Comparison of ENCODE assay signal across 28 cellular contexts in the genomic region with DNA sequence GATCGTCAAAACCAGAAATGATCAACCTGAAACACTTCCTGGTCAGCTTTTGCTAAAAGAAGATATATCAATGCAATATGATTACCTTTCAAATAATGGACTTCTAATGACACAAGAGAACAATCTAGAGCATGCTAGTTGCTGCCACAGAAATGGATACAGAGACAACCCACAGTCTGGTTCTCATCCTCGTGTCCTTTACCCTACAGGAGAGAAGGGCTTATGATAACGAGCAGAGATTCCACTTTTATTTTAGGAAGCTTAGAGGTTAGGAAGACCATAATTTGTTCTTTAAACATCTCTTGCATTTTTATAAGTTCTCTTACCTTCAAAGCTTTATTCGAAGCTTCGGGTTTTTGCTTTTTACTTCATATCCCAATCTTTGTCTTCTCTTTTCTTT. TPM values are rescaled to one million over a fixed set of nuclear protein-coding genes. Genes with fewer than 3 reads are reported as not detected.
DNase-seq lines count a peak whose midpoint lies in the region; ATAC-seq and TF ChIP-seq lines count a peak whose summit lies in the region.
"Had no signal": no experiment of that assay in that cellular context is flagged by ENCODE, and none has a peak within 500 bp of the region (broad histone marks: within the 10 kb centered on the region; RNA-seq: fewer than 3 reads in every experiment).

No MANE protein-coding gene starts in this region.

- intact Hi-C loops in left cardiac atrium (cut with DNase I) = no loop called here
- intact Hi-C loops in natural killer cell (cut with micrococcal nuclease) = no loop called here

- H3K9me3 ChIP-seq in right atrium auricular region = no peaks in the 10 kb centered on the region
- no peaks in the 10 kb centered on the region for H3K9me3 ChIP-seq in Karpas-422 (ENCODE audit: low read length)
- H3K9me3 ChIP-seq: breast epithelium, colonic mucosa, spleen, thoracic aorta had no signal

- peaks cover 54% of the 10 kb centered on the region for H3K36me3 Mint-ChIP-seq in activated CD8-positive, alpha-beta T cell treated with anti-CD3 and anti-CD28 coated beads, Interleukin-2, amount 10 ng/mL, durations not matched to agents 7 days and 5 days (ENCODE audit: low read depth)
- no peaks in the 10 kb centered on the region for H3K36me3 Mint-ChIP-seq in natural killer cell
- H3K36me3 Mint-ChIP-seq: CD14-positive monocyte; stimulated activated effector memory CD8-positive, alpha-beta T cell treated with anti-CD3 and anti-CD28 coated beads, Interleukin-12 subunit alpha, Interleukin-12 subunit beta, amount 100 ng/mL, for 72 hours had no signal

- H3K9me2 ChIP-seq in Karpas-422 (replicated peaks; ENCODE audit: insufficient read depth, low read length) = no peaks in the 10 kb centered on the region

- TF ChIP-seq CTCF in right atrium auricular region (IDR thresholded peaks at IDR 0.05) (no peak), natural killer cell (IDR thresholded peaks at IDR 0.05) (no peak)

- DNase-seq in right atrium auricular region (ENCODE audit: low spot score) = no peak
- no peak for DNase-seq in left cardiac atrium
- DNase-seq in activated CD8-positive, alpha-beta T cell treated with anti-CD3 and anti-CD28 coated beads, Interleukin-2, amount 10 ng/mL, durations not matched to agents 7 days and 5 days = no peak
- DNase-seq in natural killer cell = no peak
- no peak for DNase-seq in Karpas-422
- DNase-seq: activated CD4-positive, alpha-beta T cell treated with anti-CD3 and anti-CD28 coated beads, Interleukin-2, amount 50 U/mL, for 48 hours; activated naive CD4-positive, alpha-beta T cell treated with Interleukin-2 at 50 U/mL for 16 hours; activated T-cell treated with anti-CD3 and anti-CD28 coated beads, Interleukin-2, amount 50 U/mL, for 24 hours; amygdala; colonic mucosa; effector memory CD8-positive, alpha-beta T cell; mammary epithelial cell; NCI-H1105; NCI-H2029; NCI-H226; retina; spleen; stimulated activated CD4-positive, alpha-beta T cell treated with anti-CD3 and anti-CD28 coated beads, Interleukin-2, amount 100 ng/mL, for 48 hours had no signal

- peaks cover 19% of the 10 kb centered on the region for H3K9me3 Mint-ChIP-seq in activated CD8-positive, alpha-beta T cell treated with anti-CD3 and anti-CD28 coated beads, Interleukin-2, amount 10 ng/mL, durations not matched to agents 7 days and 5 days (ENCODE audit: insufficient read depth)
- H3K9me3 Mint-ChIP-seq in natural killer cell = no peaks in the 10 kb centered on the region
- H3K9me3 Mint-ChIP-seq: activated T-cell treated with anti-CD3 and anti-CD28 coated beads, Interleukin-2, amount 50 U/mL, for 24 hours; effector memory CD8-positive, alpha-beta T cell; stimulated activated effector memory CD8-positive, alpha-beta T cell treated with anti-CD3 and anti-CD28 coated beads, Interleukin-12 subunit alpha, Interleukin-12 subunit beta, amount 100 ng/mL, for 72 hours had no signal

- POLR2A ChIA-PET in activated CD8-positive, alpha-beta T cell treated with anti-CD3 and anti-CD28 coated beads, Interleukin-2, amount 10 ng/mL, durations not matched to agents 7 days and 5 days (lab: Charles Lee) = interaction anchor here (0.6 to 2.2 kb wide), 2 partner anchors 14 to 394 kb away, joined by 3 to 10 read pairs; no protein-coding TSS in a partner anchor

- no peaks in the 10 kb centered on the region for H3K36me3 ChIP-seq in right atrium auricular region
- no peaks in the 10 kb centered on the region for H3K36me3 ChIP-seq in urinary bladder (ENCODE audit: insufficient read depth)
- H3K36me3 ChIP-seq in Karpas-422 (ENCODE audit: insufficient read depth, low read length) = no peaks in the 10 kb centered on the region
- H3K36me3 ChIP-seq: breast epithelium, colonic mucosa, spleen, thoracic aorta had no signal

- peaks cover 0 to 53% of the 10 kb centered on the region in 2 donors for H3K4me1 ChIP-seq in right atrium auricular region
- H3K4me1 ChIP-seq in urinary bladder (ENCODE audit: insufficient read depth) = peaks cover 1% of the 10 kb centered on the region
- no peaks in the 10 kb centered on the region for H3K4me1 ChIP-seq in Karpas-422 (ENCODE audit: low read length)
- H3K4me1 ChIP-seq: breast epithelium had no signal

- no peak overlapping the region for H3K9ac ChIP-seq in Karpas-422 (ENCODE audit: low read length)

- H3K27me3 Mint-ChIP-seq in activated CD8-positive, alpha-beta T cell treated with anti-CD3 and anti-CD28 coated beads, Interleukin-2, amount 10 ng/mL, durations not matched to agents 7 days and 5 days (ENCODE audit: low read depth) = no peaks in the 10 kb centered on the region
- no peaks in the 10 kb centered on the region for H3K27me3 Mint-ChIP-seq in natural killer cell (ENCODE audit: low read depth in 2 of 2)
- H3K27me3 Mint-ChIP-seq: activated T-cell treated with anti-CD3 and anti-CD28 coated beads, Interleukin-2, amount 50 U/mL, for 24 hours; effector memory CD8-positive, alpha-beta T cell; IgD-negative memory B cell had no signal

- H3K4me2 ChIP-seq in Karpas-422 (ENCODE audit: low read depth, low read length, poor library complexity, severe bottlenecking) = no peak overlapping the region

- H3K79me2 ChIP-seq in Karpas-422 (ENCODE audit: low read length) = no peaks in the 10 kb centered on the region

- CTCF ChIA-PET in activated CD8-positive, alpha-beta T cell treated with anti-CD3 and anti-CD28 coated beads, Interleukin-2, amount 10 ng/mL, durations not matched to agents 7 days and 5 days (lab: Charles Lee) = interaction anchor here (1.2 to 10.1 kb wide), 5 partner anchors 10 to 181 kb away, joined by 5 to 181 read pairs (median 25); no protein-coding TSS in a partner anchor

- H3K27ac Mint-ChIP-seq in activated CD8-positive, alpha-beta T cell treated with anti-CD3 and anti-CD28 coated beads, Interleukin-2, amount 10 ng/mL, durations not matched to agents 7 days and 5 days = peak overlapping the region; percentile 75
- H3K27ac Mint-ChIP-seq in natural killer cell = peak overlapping the region; percentile 31 to 58
- H3K27ac Mint-ChIP-seq: activated T-cell treated with anti-CD3 and anti-CD28 coated beads, Interleukin-2, amount 50 U/mL, for 24 hours; effector memory CD8-positive, alpha-beta T cell; IgD-negative memory B cell; stimulated activated effector memory CD8-positive, alpha-beta T cell treated with anti-CD3 and anti-CD28 coated beads, Interleukin-12 subunit alpha, Interleukin-12 subunit beta, amount 100 ng/mL, for 72 hours had no signal

- H3K27me3 ChIP-seq in right atrium auricular region (no peaks in the 10 kb centered on the region), Karpas-422 (ENCODE audit: low read length) (no peaks in the 10 kb centered on the region)
- H3K27me3 ChIP-seq: breast epithelium, colonic mucosa, spleen had no signal

- ATAC-seq in left cardiac atrium (no peak), natural killer cell (no peak), GM21619 (IDR thresholded peaks at IDR 0.05; ENCODE audit: unreplicated experiment) (no peak)
- no peak for ATAC-seq in activated CD8-positive, alpha-beta T cell treated with anti-CD3 and anti-CD28 coated beads, Interleukin-2, amount 10 ng/mL, durations not matched to agents 7 days and 5 days
- ATAC-seq: effector memory CD8-positive, alpha-beta T cell; esophagus mucosa; stimulated activated effector memory CD8-positive, alpha-beta T cell treated with anti-CD3 and anti-CD28 coated beads, Interleukin-12 subunit alpha, Interleukin-12 subunit beta, amount 100 ng/mL, for 72 hours had no signal

- H3K27ac ChIP-seq in right atrium auricular region (peak overlapping the region; percentile 47 to 79), urinary bladder (ENCODE audit: low read depth) (peak overlapping the region; percentile 29), Karpas-422 (ENCODE audit: low read length) (no peak overlapping the region)
- H3K27ac ChIP-seq: breast epithelium, SK-N-MC, VCaP had no signal

- H3K4me1 Mint-ChIP-seq in activated CD8-positive, alpha-beta T cell treated with anti-CD3 and anti-CD28 coated beads, Interleukin-2, amount 10 ng/mL, durations not matched to agents 7 days and 5 days (ENCODE audit: low read depth) = peaks cover 66% of the 10 kb centered on the region
- H3K4me1 Mint-ChIP-seq in natural killer cell = peaks cover 50 to 54% of the 10 kb centered on the region in 2 donors

- 65% methylated on average over 5 of the region's 5 CpGs for WGBS in urinary bladder

- peak overlapping the region; percentile 10 for H3K4me3 Mint-ChIP-seq in activated CD8-positive, alpha-beta T cell treated with anti-CD3 and anti-CD28 coated beads, Interleukin-2, amount 10 ng/mL, durations not matched to agents 7 days and 5 days
- H3K4me3 Mint-ChIP-seq in natural killer cell = peak overlapping the region; percentile 69
- H3K4me3 Mint-ChIP-seq: activated T-cell treated with anti-CD3 and anti-CD28 coated beads, Interleukin-2, amount 50 U/mL, for 24 hours; CD14-positive monocyte; IgD-negative memory B cell had no signal

- H2AFZ ChIP-seq in Karpas-422 (ENCODE audit: low read length) = no peak overlapping the region

- H4K20me1 ChIP-seq in Karpas-422 (ENCODE audit: insufficient read depth, low read depth, low read length) = no peaks in the 10 kb centered on the region

- H3K4me3 ChIP-seq in right atrium auricular region (no peak overlapping the region), urinary bladder (ENCODE audit: low read depth, low read length) (no peak overlapping the region), Karpas-422 (ENCODE audit: low read length) (no peak overlapping the region)
- H3K4me3 ChIP-seq: breast epithelium, colonic mucosa, SK-N-MC, spleen, thoracic aorta had no signal

RNA-seq across cellular contexts. Expression of a gene that starts 39.1 kb away (rescaled TPM):
- total RNA-seq in right atrium auricular region (100 to 1,000 TPM in 1 of 2 donors, 10 to 100 TPM in 1; 97.0 to 112 TPM), left cardiac atrium (10 to 100 TPM; 77.0 to 86.6 TPM), natural killer cell (under 1 TPM in 1 of 3 donors, not detected in 2; 0.12 TPM), urinary bladder (103 TPM)
- 1 to 10 TPM; 1.5 to 1.7 TPM for total RNA-seq in activated CD8-positive, alpha-beta T cell treated with anti-CD3 and anti-CD28 coated beads, Interleukin-2, amount 10 ng/mL, durations not matched to agents 7 days and 5 days
- 75.1 TPM for polyA plus RNA-seq in urinary bladder
- 0.37 and 0.43 TPM in 2 replicates for total RNA-seq in Karpas-422 (2014; rRNA removed; shearing (Covaris generic); ENCODE audit: low replicate concordance)

Comparison
In these comparisons a context has a peak if more than half of its experiments do, and no peak if none do; other contexts are left out.
1. RNA of a gene that starts 39.1 kb away (total RNA-seq): 97.0 to 112 TPM in right atrium auricular region, 103 TPM in urinary bladder (single experiment) and 77.0 to 86.6 TPM in left cardiac atrium; 1.5 to 1.7 TPM in activated CD8-positive, alpha-beta T cell treated with anti-CD3 and anti-CD28 coated beads, Interleukin-2, amount 10 ng/mL, durations not matched to agents 7 days and 5 days, 0.37 to 0.43 TPM in Karpas-422 and 0.12 TPM in natural killer cell; every median in the first group is over 10 times any median in the second.